7 cellular contexts compared by ENCODE assay signal in the genomic region with DNA sequence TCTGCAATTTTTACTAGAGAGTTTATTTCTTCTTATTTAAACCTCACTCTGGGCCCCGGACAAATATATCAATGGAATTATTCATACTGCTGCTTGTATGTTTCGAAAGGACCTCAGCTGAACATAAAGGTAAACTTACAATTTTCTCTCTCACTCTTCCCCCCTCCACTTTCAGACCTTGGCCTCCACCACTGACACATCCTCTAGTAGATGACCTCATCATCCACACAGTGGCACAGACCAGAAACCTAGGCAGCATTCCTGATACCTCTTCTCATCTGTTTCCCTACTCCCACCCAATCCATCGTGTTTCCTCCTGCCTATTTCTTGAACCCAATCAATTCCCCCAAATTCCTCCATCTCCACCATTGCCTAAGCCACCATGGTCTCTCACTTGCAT. TPM values are rescaled to one million over a fixed set of nuclear protein-coding genes. Genes with fewer than 3 reads are reported as not detected.
A peak's percentile ranks its signal among the peaks of the same experiment; 100 is the strongest.
DNase-seq lines count a peak whose midpoint lies in the region; ATAC-seq, FAIRE-seq and TF ChIP-seq lines count a peak whose summit lies in the region.
"Not testable (repeated sequence)": the region's sequence is repeated elsewhere in the genome, so short reads cannot be mapped to it uniquely, and the experiment has no call there.

No MANE protein-coding gene starts in this region.

- not testable (repeated sequence) for BruUV-seq in K562 (replicated peaks; lab: Mats Ljungman, UMichigan)

- peak; percentile 86 for ATAC-seq in RWPE2 (ENCODE audit: low read depth)
- peak; percentile 31 for ATAC-seq in K562
- ATAC-seq in foreskin keratinocyte, result peak; percentile 49

- not testable (repeated sequence) for H3K9me1 ChIP-seq in K562 (ENCODE audit: control insufficient read depth, insufficient read depth, low read length)

- H3K9me2 ChIP-seq in Karpas-422 (replicated peaks; ENCODE audit: insufficient read depth, low read length), result not testable (repeated sequence)

- H2BK15ac ChIP-seq in mesenchymal stem cell (ENCODE audit: low read depth, poor library complexity, severe bottlenecking), result not testable (repeated sequence)

- not testable (repeated sequence) for H3K4me3 ChIP-seq in Karpas-422 (ENCODE audit: low read length); RWPE2 (ENCODE audit: severe bottlenecking); K562; mesenchymal stem cell (ENCODE audit: insufficient read depth in 1 of 2, low read depth in 1 of 2, low read length in 2 of 2)

- not testable (repeated sequence) for H3K79me2 ChIP-seq in Karpas-422 (ENCODE audit: low read length); K562 (ENCODE audit: control insufficient read depth, insufficient read depth, low read length)

- not testable (repeated sequence) for FAIRE-seq in K562 (lab: Jason Lieb, UNC)

- TF ChIP-seq RAD21 in K562 (CRISPR knock-in tag; conservative IDR thresholded peaks at IDR 0.05 in 1 of 2, IDR thresholded peaks at IDR 0.05 in 1 of 2), result not testable (repeated sequence)

- H4K8ac ChIP-seq in mesenchymal stem cell (ENCODE audit: low read length), result not testable (repeated sequence)

- DNase-seq in Daoy (ENCODE audit: low read depth) (peak; percentile 55), H4 (ENCODE audit: low spot score) (peak; percentile 20), Karpas-422 (peak; percentile 37), K562 (ENCODE audit: extremely low read depth in 1 of 4, low spot score in 3 of 4) (peak in 1 of 4 experiments; percentile 14), foreskin keratinocyte (peak in 1 of 2 donors; percentile 3), mesenchymal stem cell (peak; percentile 1)
- DNase-seq in RWPE2 (ENCODE audit: low spot score), result not testable (repeated sequence)

- H3K23ac ChIP-seq in mesenchymal stem cell (ENCODE audit: low read length in 2 of 2), result not testable (repeated sequence)

- not testable (repeated sequence) for H2BK120ac ChIP-seq in mesenchymal stem cell (ENCODE audit: low read depth, low read length)

- H3K18ac ChIP-seq in mesenchymal stem cell (ENCODE audit: low read depth in 1 of 2, low read length in 2 of 2), result not testable (repeated sequence)

- TF ChIP-seq EP300 in K562 (IDR thresholded peaks at IDR 0.05; ENCODE audit: low read length), result not testable (repeated sequence)

- H3K36me3 ChIP-seq in Karpas-422 (ENCODE audit: insufficient read depth, low read length); RWPE2 (ENCODE audit: low read depth); K562 (ENCODE audit: control insufficient read depth, insufficient read depth, low read length); mesenchymal stem cell (ENCODE audit: control insufficient read depth in 1 of 2, insufficient read depth in 2 of 2, low read depth in 1 of 2, low read length in 2 of 2): not testable (repeated sequence)

- intact Hi-C loops in K562 (cut with micrococcal nuclease), result not testable (repeated sequence)

- H3K4me2 ChIP-seq in Karpas-422 (ENCODE audit: low read depth, low read length, poor library complexity, severe bottlenecking); K562 (ENCODE audit: insufficient read depth, low read length); mesenchymal stem cell (ENCODE audit: low read length, poor library complexity, severe bottlenecking): not testable (repeated sequence)

- not testable (repeated sequence) for H2AFZ ChIP-seq in Karpas-422 (ENCODE audit: low read length); K562 (ENCODE audit: low read depth, low read length); mesenchymal stem cell (ENCODE audit: low read depth, low read length)

- not testable (repeated sequence) for H3K27me3 ChIP-seq in Karpas-422 (ENCODE audit: low read length); RWPE2 (ENCODE audit: insufficient read depth, poor library complexity, severe bottlenecking); K562 (ENCODE audit: control insufficient read depth in 2 of 2, insufficient read depth in 2 of 2, low read length in 2 of 2); foreskin keratinocyte; mesenchymal stem cell (ENCODE audit: control insufficient read depth in 1 of 2, insufficient read depth in 1 of 2, low read length in 2 of 2)

- not testable (repeated sequence) for H2BK12ac ChIP-seq in mesenchymal stem cell (ENCODE audit: low read length in 2 of 2)

- not testable (repeated sequence) for TF ChIP-seq POLR2A in K562 (conservative IDR thresholded peaks at IDR 0.05)

- not testable (repeated sequence) for H3K27ac ChIP-seq in Karpas-422 (ENCODE audit: low read length); RWPE2 (ENCODE audit: poor library complexity, severe bottlenecking); K562 (ENCODE audit: extremely low read depth, low read depth, low read length); foreskin keratinocyte; mesenchymal stem cell (ENCODE audit: low read length, poor library complexity, severe bottlenecking)

- not testable (repeated sequence) for H2AK5ac ChIP-seq in mesenchymal stem cell (ENCODE audit: low read length, severe bottlenecking)

- not testable (repeated sequence) for H4K20me1 ChIP-seq in Karpas-422 (ENCODE audit: insufficient read depth, low read depth, low read length); K562 (replicated peaks; ENCODE audit: control insufficient read depth, insufficient read depth, low read length)

- in situ Hi-C loops in K562 (cut with MboI), result not testable (repeated sequence)

- H2BK5ac ChIP-seq in mesenchymal stem cell (ENCODE audit: low read depth, low read length, poor library complexity, severe bottlenecking), result not testable (repeated sequence)

- WGBS in K562 (ENCODE audit: insufficient coverage, low coverage, missing lambda C conversion rate), result 65% methylated on average over 3 of the region's 3 CpGs
- WGBS in mesenchymal stem cell, result 89% methylated on average over 3 of the region's 3 CpGs

- not testable (repeated sequence) for H3K9me3 ChIP-seq in Karpas-422 (ENCODE audit: low read length); RWPE2 (ENCODE audit: severe bottlenecking); K562 (replicated peaks; ENCODE audit: control insufficient read depth, insufficient read depth, low read depth, low read length); mesenchymal stem cell (ENCODE audit: control insufficient read depth, low read length)

- not testable (repeated sequence) for H3K9ac ChIP-seq in Karpas-422 (ENCODE audit: low read length); K562 (ENCODE audit: insufficient read depth in 1 of 2, low read depth in 2 of 2, low read length in 2 of 2); mesenchymal stem cell (ENCODE audit: low read length)

- H3K14ac ChIP-seq in mesenchymal stem cell (ENCODE audit: low read length in 2 of 2), result not testable (repeated sequence)

- TF ChIP-seq CTCF in RWPE2 (IDR thresholded peaks at IDR 0.05; ENCODE audit: poor library complexity, severe bottlenecking); K562 (IDR thresholded peaks at IDR 0.05 in 2 of 3, conservative IDR thresholded peaks at IDR 0.05 in 1 of 3; ENCODE audit: insufficient read depth in 2 of 3, low read depth in 1 of 3, low read length in 3 of 3); foreskin keratinocyte (conservative IDR thresholded peaks at IDR 0.05): not testable (repeated sequence)

- not testable (repeated sequence) for H3K4me1 ChIP-seq in Karpas-422 (ENCODE audit: low read length); RWPE2 (ENCODE audit: insufficient read depth, poor library complexity, severe bottlenecking); K562 (replicated peaks in 1 of 2; ENCODE audit: control insufficient read depth in 2 of 2, insufficient read depth in 2 of 2, low read length in 2 of 2); foreskin keratinocyte; mesenchymal stem cell (ENCODE audit: control insufficient read depth, insufficient read depth, low read depth, low read length)

- POLR2A ChIA-PET in K562 (lab: Yijun Ruan, JAX), result not testable (repeated sequence)

- H3K4ac ChIP-seq in mesenchymal stem cell (ENCODE audit: low read depth in 1 of 2, low read length in 2 of 2), result not testable (repeated sequence)

- CTCF ChIA-PET in K562 (lab: Yijun Ruan, JAX; ENCODE audit: low intra/inter-chr PET ratio), result not testable (repeated sequence)

- not testable (repeated sequence) for H3K79me1 ChIP-seq in mesenchymal stem cell (replicated peaks; ENCODE audit: low read length, poor library complexity, severe bottlenecking)

- H4K91ac ChIP-seq in mesenchymal stem cell (ENCODE audit: low read length), result not testable (repeated sequence)

RNA-seq across cellular contexts. Expression of a gene that starts 15.2 kb away (rescaled TPM):
- total RNA-seq in Daoy (2014; rRNA removed; shearing (Covaris generic)), result 3.8 and 8.8 TPM in 2 replicates
- total RNA-seq in H4 (2014; rRNA removed; shearing (Covaris generic)), result 2.7 and 2.9 TPM in 2 replicates
- 11.4 and 19.7 TPM in 2 replicates for total RNA-seq in Karpas-422 (2014; rRNA removed; shearing (Covaris generic); ENCODE audit: low replicate concordance)
- 18.1 and 52.3 TPM in 2 replicates for total RNA-seq in K562 (2011; cell fraction: chromatin; rRNA removed; ENCODE audit: low replicate concordance)
- total RNA-seq in K562 (2011; cell fraction: nucleolus; rRNA removed), result 34.5 and 35.7 TPM in 2 replicates
- 25.3 and 28.1 TPM in 2 replicates for total RNA-seq in K562 (2011; cell fraction: nucleoplasm; rRNA removed)
- 15.3 and 22.0 TPM in 2 replicates for total RNA-seq in K562 (2014; rRNA removed)
- 2.9 and 4.6 TPM in 2 replicates for total RNA-seq in K562 (2014; rRNA removed; fragmentation: Illumina TruSeq; extraction: Trizol)
- 11.0 and 12.1 TPM in 2 replicates for total RNA-seq in K562 (2015; rRNA removed; fragmentation: Illumina TruSeq; extraction: Trizol)
- 22.0 and 25.6 TPM in 2 replicates for total RNA-seq in K562 (2021)
- 13.7 and 23.0 TPM in 2 replicates for polyA plus RNA-seq in K562 (2011; rRNA removed)
- 9.4 and 12.7 TPM in 2 replicates for polyA plus RNA-seq in K562 (2011; cell fraction: cytosol; rRNA removed)
- 122 and 206 TPM in 2 replicates for polyA plus RNA-seq in K562 (2011; cell fraction: nucleus; rRNA removed)
- polyA plus RNA-seq in K562 (2012), result 16.0 and 34.1 TPM in 2 replicates
- polyA plus RNA-seq in K562 (2014; fragmentation: Illumina TruSeq; extraction: Trizol), result 7.9 and 12.1 TPM in 2 replicates
- under 1 TPM; 0.21 to 0.62 TPM for polyA plus RNA-seq in K562 (2014; fragmentation: Nextera tagmentation; extraction: Ambion mirVana)
- 22.1 and 27.3 TPM in 2 replicates for polyA plus RNA-seq in K562 (2014; rRNA removed)
- 3.5 and 4.1 TPM in 2 replicates for polyA minus RNA-seq in K562 (2011; rRNA and poly(A)+ RNA removed)
- 4.6 and 5.3 TPM in 2 replicates for polyA minus RNA-seq in K562 (2011; cell fraction: cytosol; rRNA and poly(A)+ RNA removed)
- polyA minus RNA-seq in K562 (2011; cell fraction: nucleus; rRNA and poly(A)+ RNA removed), result 11.4 and 13.6 TPM in 2 replicates
- total RNA-seq in foreskin keratinocyte, result 8.9 and 10.0 TPM in 2 replicates
- polyA plus RNA-seq in foreskin keratinocyte, result 11.4 and 11.7 TPM in 2 replicates
- polyA plus RNA-seq in mesenchymal stem cell (2013, experiment 1 of 2), result 5.5 TPM
- polyA plus RNA-seq in mesenchymal stem cell (2013, experiment 2 of 2), result 5.0 TPM

Comparison
In these comparisons a context has a peak if more than half of its experiments do, and no peak if none do; other contexts are left out.
1. ATAC-seq: peak in every context shown above with its lines; median percentile 86 in RWPE2; 49 in foreskin keratinocyte; 31 in K562.